ENCODE assay signal across 28 cellular contexts in genomic region chr3:47874913-47875312, GRCh38.
A peak's percentile ranks its signal among the peaks of the same experiment; 100 is the strongest.
DNase-seq lines count a peak whose midpoint lies in the region; ATAC-seq and TF ChIP-seq lines count a peak whose summit lies in the region.
"Had no signal": no experiment of that assay in that cellular context is flagged by ENCODE, and none has a peak within 500 bp of the region (broad histone marks: within the 10 kb centered on the region; RNA-seq: fewer than 3 reads in every experiment).

No MANE protein-coding gene starts in this region.

- no peak overlapping the region for H3K27ac Mint-ChIP-seq in glutamatergic neuron (ENCODE audit: unreplicated experiment)
- H3K27ac Mint-ChIP-seq in naive thymus-derived CD8-positive, alpha-beta T cell = peak overlapping the region in 1 of 10 donors; percentile 58
- H3K27ac Mint-ChIP-seq: activated CD4-positive, alpha-beta memory T cell treated with anti-CD3 and anti-CD28 coated beads, Interleukin-2, amount 10 ng/mL, durations not matched to agents 7 days and 5 days; activated T-helper 2 cell treated with anti-CD3 and anti-CD28 coated beads, Interferon-gamma antibody, Interleukin-2, Interleukin-4, amounts not matched to agents 10 μg/mL and 5 μg/mL and 100 μg/mL, durations not matched to agents 14 hours and 24 hours and 36 hours; CD4-positive, alpha-beta T cell; dendritic cell treated with granulocyte-macrophage colony-stimulating factor and Interleukin-4, amounts not matched to agents 40 ng/mL and 50 ng/mL, for 4 days had no signal

- TF ChIP-seq CTCF in choroid plexus epithelial cell (conservative IDR thresholded peaks at IDR 0.05; ENCODE audit: low read depth, low read length) (no peak), suprapubic skin (IDR thresholded peaks at IDR 0.05) (no peak), glutamatergic neuron (IDR thresholded peaks at IDR 0.05; ENCODE audit: partially characterized antibody, unreplicated experiment) (no peak)

- H3K4me3 ChIP-seq in choroid plexus epithelial cell (ENCODE audit: low read depth, low read length) (no peak overlapping the region), suprapubic skin (no peak overlapping the region)
- H3K4me3 ChIP-seq: A549, SK-N-MC, skin epidermis, transverse colon had no signal

- no peak overlapping the region for H3K4me3 Mint-ChIP-seq in glutamatergic neuron (ENCODE audit: unreplicated experiment)
- no peak overlapping the region for H3K4me3 Mint-ChIP-seq in naive thymus-derived CD8-positive, alpha-beta T cell
- H3K4me3 Mint-ChIP-seq: activated CD4-positive, alpha-beta memory T cell treated with anti-CD3 and anti-CD28 coated beads, Interleukin-2, amount 10 ng/mL, durations not matched to agents 7 days and 5 days; CD4-positive, alpha-beta T cell; dendritic cell treated with granulocyte-macrophage colony-stimulating factor and Interleukin-4, amounts not matched to agents 40 ng/mL and 50 ng/mL, for 4 days had no signal

- H3K27me3 ChIP-seq in suprapubic skin = no peaks in the 10 kb centered on the region
- H3K27me3 ChIP-seq: neutrophil, transverse colon had no signal

- no peaks in the 10 kb centered on the region for H3K4me1 Mint-ChIP-seq in glutamatergic neuron (ENCODE audit: low read depth, unreplicated experiment)
- H3K4me1 Mint-ChIP-seq in naive thymus-derived CD8-positive, alpha-beta T cell = peaks cover 8 to 15% (median 11%) of the 10 kb centered on the region in 4 donors

- peaks cover 27% of the 10 kb centered on the region for H3K4me1 ChIP-seq in suprapubic skin
- H3K4me1 ChIP-seq: A549, transverse colon had no signal

- no peaks in the 10 kb centered on the region for H3K36me3 Mint-ChIP-seq in glutamatergic neuron (ENCODE audit: unreplicated experiment)
- peaks cover 0 to 43% (median 21%) of the 10 kb centered on the region in 3 donors for H3K36me3 Mint-ChIP-seq in naive thymus-derived CD8-positive, alpha-beta T cell

- no peak for TF ChIP-seq EP300 in suprapubic skin (IDR thresholded peaks at IDR 0.05)

- ATAC-seq in left ventricle myocardium superior (peak; percentile 42), left cardiac atrium (no peak)
- ATAC-seq in naive thymus-derived CD8-positive, alpha-beta T cell = no peak
- ATAC-seq: A549; activated naive CD4-positive, alpha-beta T cell treated with anti-CD3 and anti-CD28 coated beads, Interleukin-2, amount 50 U/mL, for 72 hours had no signal

- peak overlapping the region; percentile 39 for H3K27ac ChIP-seq in suprapubic skin
- H3K27ac ChIP-seq: A549, neutrophil, RWPE1, SK-N-MC, transverse colon had no signal

- POLR2A ChIA-PET in naive thymus-derived CD8-positive, alpha-beta T cell (lab: Charles Lee) = no interaction called here

- peaks cover 5% of the 10 kb centered on the region for H3K9me3 Mint-ChIP-seq in glutamatergic neuron (ENCODE audit: unreplicated experiment)
- no peaks in the 10 kb centered on the region for H3K9me3 Mint-ChIP-seq in naive thymus-derived CD8-positive, alpha-beta T cell
- H3K9me3 Mint-ChIP-seq: activated CD4-positive, alpha-beta memory T cell treated with anti-CD3 and anti-CD28 coated beads, Interleukin-2, amount 10 ng/mL, durations not matched to agents 7 days and 5 days; activated naive CD4-positive, alpha-beta T cell treated with anti-CD3 and anti-CD28 coated beads, Interleukin-2, amount 50 U/mL, for 72 hours; activated T-helper 2 cell treated with anti-CD3 and anti-CD28 coated beads, Interferon-gamma antibody, Interleukin-2, Interleukin-4, amounts not matched to agents 10 μg/mL and 5 μg/mL and 100 μg/mL, durations not matched to agents 14 hours and 24 hours and 36 hours; CD4-positive, alpha-beta T cell; dendritic cell treated with granulocyte-macrophage colony-stimulating factor and Interleukin-4, amounts not matched to agents 40 ng/mL and 50 ng/mL, for 4 days had no signal

- TF ChIP-seq POLR2A in suprapubic skin (IDR thresholded peaks at IDR 0.05) = no peak

- H3K27me3 Mint-ChIP-seq in glutamatergic neuron (ENCODE audit: unreplicated experiment) = peaks cover 5% of the 10 kb centered on the region
- no peaks in the 10 kb centered on the region for H3K27me3 Mint-ChIP-seq in naive thymus-derived CD8-positive, alpha-beta T cell
- H3K27me3 Mint-ChIP-seq: activated CD4-positive, alpha-beta memory T cell treated with anti-CD3 and anti-CD28 coated beads, Interleukin-2, amount 10 ng/mL, durations not matched to agents 7 days and 5 days; CD4-positive, alpha-beta T cell; dendritic cell treated with granulocyte-macrophage colony-stimulating factor and Interleukin-4, amounts not matched to agents 40 ng/mL and 50 ng/mL, for 4 days had no signal

- DNase-seq in left ventricle myocardium superior (no peak), left cardiac atrium (no peak), choroid plexus epithelial cell (ENCODE audit: low read depth) (peak; percentile 14), left kidney (ENCODE audit: low read depth, low spot score) (peak; percentile 24), suprapubic skin (ENCODE audit: low spot score in 2 of 2) (no peak), glutamatergic neuron (no peak), NCI-H2196 treated with DMSO at 0.1 percent for 48 hours (lab: John Stamatoyannopoulos, UW; ENCODE audit: unreplicated experiment) (no peak)
- DNase-seq in naive thymus-derived CD8-positive, alpha-beta T cell = no peak
- DNase-seq: activated CD4-positive, alpha-beta memory T cell treated with anti-CD3 and anti-CD28 coated beads, Interleukin-2, amount 10 ng/mL, durations not matched to agents 7 days and 5 days; activated CD4-positive, alpha-beta T cell treated with anti-CD3 and anti-CD28 coated beads for 1 hour; AML-193; anterior cingulate cortex; caudate nucleus; CD4-positive, alpha-beta T cell; KBM-7; NCI-H1417 treated with DMSO at 0.1 percent for 48 hours; NCI-H2107; NCI-H446; NCI-H774; transverse colon had no signal

- 47% methylated on average over 1 of the region's 1 CpG for WGBS in suprapubic skin

- intact Hi-C loops in left ventricle myocardium superior (cut with micrococcal nuclease) (no loop called here), left cardiac atrium (cut with DNase I) (no loop called here)

- no peaks in the 10 kb centered on the region for H3K9me3 ChIP-seq in suprapubic skin
- H3K9me3 ChIP-seq: A549, neutrophil, transverse colon had no signal

- H3K36me3 ChIP-seq in suprapubic skin = peaks cover 48% of the 10 kb centered on the region

Comparison
In these comparisons a context has a peak if more than half of its experiments do, and no peak if none do; other contexts are left out.
1. DNase-seq: peak in choroid plexus epithelial cell (single experiment) and left kidney (single experiment); none in left ventricle myocardium superior (single experiment), left cardiac atrium (single experiment), suprapubic skin (0 of 2), glutamatergic neuron (single experiment), naive thymus-derived CD8-positive, alpha-beta T cell (0 of 10) and NCI-H2196 treated with DMSO at 0.1 percent for 48 hours (single experiment).